In genomic region chr9:37432020-37432419, GRCh38 we compare ENCODE assay signal across 22 cellular contexts. TPM values are rescaled to one million over a fixed set of nuclear protein-coding genes. Genes with fewer than 3 reads are reported as not detected.
DNase-seq lines count a peak whose midpoint lies in the region; ATAC-seq and TF ChIP-seq lines count a peak whose summit lies in the region.
"Had no signal": no experiment of that assay in that cellular context is flagged by ENCODE, and none has a peak within 500 bp of the region (broad histone marks: within the 10 kb centered on the region; RNA-seq: fewer than 3 reads in every experiment).

No MANE protein-coding gene starts in this region.

- ATAC-seq in activated T-cell treated with anti-CD3 and anti-CD28 coated beads, Interleukin-2, amount 50 U/mL, for 72 hours (replicated peaks in 1 of 2) = no peak
- ATAC-seq in memory B cell (ENCODE audit: low read depth) (peak; percentile 51), GM21529 (IDR thresholded peaks at IDR 0.05; ENCODE audit: unreplicated experiment) (no peak), GM19397 (IDR thresholded peaks at IDR 0.05; ENCODE audit: unreplicated experiment) (no peak)
- ATAC-seq: activated CD8-positive, alpha-beta memory T cell treated with anti-CD3 and anti-CD28 coated beads, Interleukin-2, amount 10 ng/mL, durations not matched to agents 7 days and 5 days; body of pancreas; natural killer cell treated with Interleukin-12 subunit alpha and Interleukin-12 subunit beta and Interleukin-15 and Interleukin-18, amount 100 ng/mL, for 72 hours; right lobe of liver had no signal

- no peaks in the 10 kb centered on the region for H3K4me1 Mint-ChIP-seq in activated T-cell treated with anti-CD3 and anti-CD28 coated beads, Interleukin-2, amount 50 U/mL, for 72 hours (ENCODE audit: low read depth)
- peaks cover 29% of the 10 kb centered on the region for H3K4me1 Mint-ChIP-seq in brain
- peaks cover 12% of the 10 kb centered on the region for H3K4me1 Mint-ChIP-seq in memory B cell

- peaks cover 3 to 5% of the 10 kb centered on the region in 2 donors for H3K36me3 Mint-ChIP-seq in activated T-cell treated with anti-CD3 and anti-CD28 coated beads, Interleukin-2, amount 50 U/mL, for 72 hours (ENCODE audit: insufficient read depth in 2 of 2)
- H3K36me3 Mint-ChIP-seq in brain = peaks cover 38% of the 10 kb centered on the region
- H3K36me3 Mint-ChIP-seq in memory B cell = peaks cover 13% of the 10 kb centered on the region
- H3K36me3 Mint-ChIP-seq: natural killer cell treated with Interleukin-12 subunit alpha and Interleukin-12 subunit beta and Interleukin-15 and Interleukin-18, amount 100 ng/mL, for 72 hours had no signal

- no peak for DNase-seq in activated T-cell treated with anti-CD3 and anti-CD28 coated beads, Interleukin-2, amount 50 U/mL, for 72 hours
- DNase-seq in activated T-cell treated with anti-CD3 and anti-CD28 coated beads, Interleukin-2, amount 50 U/mL, for 1 hour = no peak
- DNase-seq in memory B cell (ENCODE audit: low spot score in 2 of 2) (no peak), SIG-M5 (lab: John Stamatoyannopoulos, UW) (no peak)
- DNase-seq: activated CD4-positive, alpha-beta T cell treated with anti-CD3 and anti-CD28 coated beads, Interleukin-2, amount 50 U/mL, for 1 hour; activated CD8-positive, alpha-beta memory T cell treated with anti-CD3 and anti-CD28 coated beads, Interleukin-2, amount 10 ng/mL, durations not matched to agents 7 days and 5 days; body of pancreas; colonic mucosa; DMS53; NCI-H510A treated with DMSO at 0.1 percent for 48 hours; right lobe of liver; stomach had no signal

- TF ChIP-seq CTCF in brain (conservative IDR thresholded peaks at IDR 0.05) = no peak

- H3K4me3 Mint-ChIP-seq in activated T-cell treated with anti-CD3 and anti-CD28 coated beads, Interleukin-2, amount 50 U/mL, for 72 hours = no peak overlapping the region
- H3K4me3 Mint-ChIP-seq in brain (no peak overlapping the region), memory B cell (no peak overlapping the region)
- H3K4me3 Mint-ChIP-seq: activated CD8-positive, alpha-beta memory T cell treated with anti-CD3 and anti-CD28 coated beads, Interleukin-2, amount 10 ng/mL, durations not matched to agents 7 days and 5 days; natural killer cell treated with Interleukin-12 subunit alpha and Interleukin-12 subunit beta and Interleukin-15 and Interleukin-18, amount 100 ng/mL, for 72 hours; T-helper 1 cell treated with Interleukin-12 subunit alpha and Interleukin-12 subunit beta and Interleukin-4 antibody, amounts not matched to agents 30 μg/mL and 1 μg/mL, for 36 hours; type B pancreatic cell had no signal

- H3K9me3 Mint-ChIP-seq in activated T-cell treated with anti-CD3 and anti-CD28 coated beads, Interleukin-2, amount 50 U/mL, for 72 hours = no peaks in the 10 kb centered on the region
- no peaks in the 10 kb centered on the region for H3K9me3 Mint-ChIP-seq in brain
- H3K9me3 Mint-ChIP-seq in memory B cell = no peaks in the 10 kb centered on the region
- H3K9me3 Mint-ChIP-seq: activated T-helper 2 cell treated with anti-CD3 and anti-CD28 coated beads, Interferon-gamma antibody, Interleukin-2, Interleukin-4, amounts not matched to agents 10 μg/mL and 5 μg/mL and 100 μg/mL, durations not matched to agents 14 hours and 24 hours and 36 hours; natural killer cell treated with Interleukin-12 subunit alpha and Interleukin-12 subunit beta and Interleukin-15 and Interleukin-18, amount 100 ng/mL, for 72 hours; T-helper 1 cell treated with Interleukin-12 subunit alpha and Interleukin-12 subunit beta and Interleukin-4 antibody, amounts not matched to agents 30 μg/mL and 1 μg/mL, for 36 hours; type B pancreatic cell had no signal

- H3K27ac ChIP-seq in temporal lobe (ENCODE audit: low read depth, low read length) = peak overlapping the region; percentile 87
- H3K27ac ChIP-seq: body of pancreas, colonic mucosa, KMS-11, pancreas, stomach had no signal

- H3K27ac Mint-ChIP-seq in activated T-cell treated with anti-CD3 and anti-CD28 coated beads, Interleukin-2, amount 50 U/mL, for 72 hours = peak overlapping the region; percentile 40
- H3K27ac Mint-ChIP-seq in brain (peak overlapping the region in 4 of 5 experiments; percentile 63 to 87 (median 70)), memory B cell (peak overlapping the region; percentile 54)
- H3K27ac Mint-ChIP-seq: T-helper 1 cell treated with Interleukin-12 subunit alpha and Interleukin-12 subunit beta and Interleukin-4 antibody, amounts not matched to agents 30 μg/mL and 1 μg/mL, for 36 hours had no signal

- H3K27me3 Mint-ChIP-seq in activated T-cell treated with anti-CD3 and anti-CD28 coated beads, Interleukin-2, amount 50 U/mL, for 72 hours (ENCODE audit: low read depth) = no peaks in the 10 kb centered on the region
- H3K27me3 Mint-ChIP-seq in brain (no peaks in the 10 kb centered on the region), memory B cell (no peaks in the 10 kb centered on the region)
- H3K27me3 Mint-ChIP-seq: activated CD8-positive, alpha-beta memory T cell treated with anti-CD3 and anti-CD28 coated beads, Interleukin-2, amount 10 ng/mL, durations not matched to agents 7 days and 5 days; natural killer cell treated with Interleukin-12 subunit alpha and Interleukin-12 subunit beta and Interleukin-15 and Interleukin-18, amount 100 ng/mL, for 72 hours; type B pancreatic cell had no signal

RNA-seq across cellular contexts. Expression of gene GRHPR, which starts 9.5 kb away (rescaled TPM):
- 10 to 100 TPM; 70.2 to 94.2 TPM for total RNA-seq in activated T-cell treated with anti-CD3 and anti-CD28 coated beads, Interleukin-2, amount 50 U/mL, for 72 hours
- 213 TPM for polyA plus RNA-seq in brain (ENCODE audit: insufficient read depth, low read depth, low replicate concordance)
- 44.3 TPM for total RNA-seq in temporal lobe

RNA-seq across cellular contexts. Expression of gene ZBTB5, which starts 33.2 kb away (rescaled TPM):
- 10 to 100 TPM in 1 of 2 donors, 1 to 10 TPM in 1; 9.9 to 13.2 TPM for total RNA-seq in activated T-cell treated with anti-CD3 and anti-CD28 coated beads, Interleukin-2, amount 50 U/mL, for 72 hours
- polyA plus RNA-seq in brain (ENCODE audit: insufficient read depth, low read depth, low replicate concordance) = 21.2 TPM
- 22.6 TPM for total RNA-seq in temporal lobe

RNA-seq across cellular contexts. Expression of gene POLR1E, which starts 53.7 kb away (rescaled TPM):
- 10 to 100 TPM; 67.8 to 77.2 TPM for total RNA-seq in activated T-cell treated with anti-CD3 and anti-CD28 coated beads, Interleukin-2, amount 50 U/mL, for 72 hours
- 35.2 TPM for polyA plus RNA-seq in brain (ENCODE audit: insufficient read depth, low read depth, low replicate concordance)
- 30.2 TPM for total RNA-seq in temporal lobe
